Comparison of ENCODE assay signal across 6 cellular contexts in genomic region chr14:20490563-20490962, GRCh38.
DNase-seq lines count a peak whose midpoint lies in the region; ATAC-seq lines count a peak whose summit lies in the region.
"Had no signal": no experiment of that assay in that cellular context is flagged by ENCODE, and none has a peak within 500 bp of the region (broad histone marks: within the 10 kb centered on the region; RNA-seq: fewer than 3 reads in every experiment).

No MANE protein-coding gene starts in this region.

- H3K36me3 Mint-ChIP-seq in stimulated activated naive CD8-positive, alpha-beta T cell treated with anti-CD3 and anti-CD28 coated beads, Interleukin-15, Interleukin-2, amounts not matched to agents 100 ng/mL and 50 ng/mL, for 24 hours (ENCODE audit: low read depth), result no peaks in the 10 kb centered on the region

- H3K4me3 Mint-ChIP-seq in stimulated activated naive CD8-positive, alpha-beta T cell treated with anti-CD3 and anti-CD28 coated beads, Interleukin-15, Interleukin-2, amounts not matched to agents 100 ng/mL and 50 ng/mL, for 24 hours, result peak overlapping the region; percentile 61
- H3K4me3 Mint-ChIP-seq in stimulated activated naive CD8-positive, alpha-beta T cell treated with anti-CD3 and anti-CD28 coated beads, Interleukin-15, amount 100 ng/mL, for 72 hours, result peak overlapping the region; percentile 44 to 81

- ATAC-seq in stimulated activated naive CD8-positive, alpha-beta T cell treated with anti-CD3 and anti-CD28 coated beads, Interleukin-15, Interleukin-2, amounts not matched to agents 100 U/mL and 50 U/mL, for 24 hours, result no peak
- ATAC-seq in stimulated activated naive CD8-positive, alpha-beta T cell treated with anti-CD3 and anti-CD28 coated beads, Interleukin-15, amount 100 ng/mL, for 72 hours, result no peak
- ATAC-seq: Panc1 had no signal

- peak overlapping the region; percentile 77 for H3K27ac Mint-ChIP-seq in stimulated activated naive CD8-positive, alpha-beta T cell treated with anti-CD3 and anti-CD28 coated beads, Interleukin-15, Interleukin-2, amounts not matched to agents 100 ng/mL and 50 ng/mL, for 24 hours
- peak overlapping the region in 1 of 2 donors; percentile 94 for H3K27ac Mint-ChIP-seq in stimulated activated naive CD8-positive, alpha-beta T cell treated with anti-CD3 and anti-CD28 coated beads, Interleukin-15, amount 100 ng/mL, for 72 hours

- no peaks in the 10 kb centered on the region for H3K9me3 Mint-ChIP-seq in stimulated activated naive CD8-positive, alpha-beta T cell treated with anti-CD3 and anti-CD28 coated beads, Interleukin-15, Interleukin-2, amounts not matched to agents 100 ng/mL and 50 ng/mL, for 24 hours
- peaks cover 0 to 8% of the 10 kb centered on the region in 2 donors for H3K9me3 Mint-ChIP-seq in stimulated activated naive CD8-positive, alpha-beta T cell treated with anti-CD3 and anti-CD28 coated beads, Interleukin-15, amount 100 ng/mL, for 72 hours

- H3K27me3 Mint-ChIP-seq in stimulated activated naive CD8-positive, alpha-beta T cell treated with anti-CD3 and anti-CD28 coated beads, Interleukin-15, Interleukin-2, amounts not matched to agents 100 ng/mL and 50 ng/mL, for 24 hours, result no peaks in the 10 kb centered on the region
- H3K27me3 Mint-ChIP-seq in stimulated activated naive CD8-positive, alpha-beta T cell treated with anti-CD3 and anti-CD28 coated beads, Interleukin-15, amount 100 ng/mL, for 72 hours, result no peaks in the 10 kb centered on the region

- H3K4me1 Mint-ChIP-seq in stimulated activated naive CD8-positive, alpha-beta T cell treated with anti-CD3 and anti-CD28 coated beads, Interleukin-15, Interleukin-2, amounts not matched to agents 100 ng/mL and 50 ng/mL, for 24 hours (ENCODE audit: low read depth), result peaks cover 76% of the 10 kb centered on the region
- peaks cover 62% of the 10 kb centered on the region for H3K4me1 Mint-ChIP-seq in stimulated activated naive CD8-positive, alpha-beta T cell treated with anti-CD3 and anti-CD28 coated beads, Interleukin-15, amount 100 ng/mL, for 72 hours

- no peak for DNase-seq in stimulated activated naive CD8-positive, alpha-beta T cell treated with anti-CD3 and anti-CD28 coated beads, Interleukin-15, Interleukin-2, amounts not matched to agents 100 U/mL and 50 U/mL, for 24 hours
- DNase-seq in stimulated activated naive CD8-positive, alpha-beta T cell treated with anti-CD3 and anti-CD28 coated beads, Interleukin-15, amount 100 ng/mL, for 72 hours, result no peak
- no peak for DNase-seq in stimulated activated naive CD4-positive, alpha-beta T cell treated with Interleukin-2 at 50 U/mL for 16 hours (lab: John Stamatoyannopoulos, UW)
- DNase-seq: NCI-H146 had no signal
